In genomic region chrX:70166601-70167590, GRCh38 we compare ENCODE assay signal across 12 cellular contexts. TPM values are rescaled to one million over a fixed set of nuclear protein-coding genes. Genes with fewer than 3 reads are reported as not detected.
A peak's percentile ranks its signal among the peaks of the same experiment; 100 is the strongest.
DNase-seq lines count a peak whose midpoint lies in the region; ATAC-seq and TF ChIP-seq lines count a peak whose summit lies in the region.
"Had no signal": no experiment of that assay in that cellular context is flagged by ENCODE, and none has a peak within 500 bp of the region (broad histone marks: within the 10 kb centered on the region; RNA-seq: fewer than 3 reads in every experiment).

No MANE protein-coding gene starts in this region.

- no peak for ATAC-seq in HG03135 (IDR thresholded peaks at IDR 0.05; ENCODE audit: unreplicated experiment)

- H3K4me1 ChIP-seq in HUES64 (ENCODE audit: insufficient read depth, low read length) (peaks cover 36% of the 10 kb centered on the region), tibial artery (peaks cover 0 to 10% (median 0%) of the 10 kb centered on the region in 4 donors)

- no peaks in the 10 kb centered on the region for H3K9me3 ChIP-seq in HUES64 (ENCODE audit: insufficient read depth, low read depth, low read length)
- no peaks in the 10 kb centered on the region for H3K9me3 ChIP-seq in tibial artery
- H3K9me3 ChIP-seq: thoracic aorta had no signal

- H3K27ac ChIP-seq in HUES64 (ENCODE audit: low read depth, low read length) (peak overlapping the region; percentile 56), tibial artery (no peak overlapping the region)
- H3K27ac ChIP-seq: 22Rv1, thoracic aorta had no signal

- H3K9me3 Mint-ChIP-seq in brain (peaks cover 0 to 2% (median 0%) of the 10 kb centered on the region in 5 experiments), nephron progenitor cell (peaks cover 49% of the 10 kb centered on the region)
- H3K9me3 Mint-ChIP-seq: central memory CD8-positive, alpha-beta T cell had no signal

- 78% methylated on average over 13 of the region's 19 CpGs for WGBS in HUES64

- H3K4me1 Mint-ChIP-seq in brain = peaks cover 30% of the 10 kb centered on the region
- H3K4me1 Mint-ChIP-seq in nephron progenitor cell = peaks cover 21% of the 10 kb centered on the region
- H3K4me1 Mint-ChIP-seq: central memory CD8-positive, alpha-beta T cell had no signal

- H3K36me3 ChIP-seq in HUES64 (ENCODE audit: insufficient read depth, low read length) (peaks cover 26% of the 10 kb centered on the region), tibial artery (peaks cover 0 to 3% (median 0%) of the 10 kb centered on the region in 3 donors)
- H3K36me3 ChIP-seq: thoracic aorta had no signal

- H3K9ac ChIP-seq in HUES64 (ENCODE audit: low read depth, low read length) = no peak overlapping the region

- H3K27me3 ChIP-seq in HUES64 (ENCODE audit: insufficient read depth, low read length) = no peaks in the 10 kb centered on the region
- no peaks in the 10 kb centered on the region for H3K27me3 ChIP-seq in tibial artery

- peak; percentile 7 for DNase-seq in DMS153 (lab: John Stamatoyannopoulos, UW)
- DNase-seq in DMS153 treated with DMSO at 0.1 percent for 48 hours (lab: John Stamatoyannopoulos, UW; ENCODE audit: unreplicated experiment) = no peak
- DNase-seq in nephron progenitor cell = no peak
- no peak for DNase-seq in tibial artery
- DNase-seq in NCI-H2081 (lab: John Stamatoyannopoulos, UW) = no peak
- DNase-seq: kidney glomerular epithelial cell had no signal

- peak overlapping the region in 3 of 5 experiments; percentile 62 to 89 (median 78) for H3K27ac Mint-ChIP-seq in brain
- peak overlapping the region; percentile 64 for H3K27ac Mint-ChIP-seq in nephron progenitor cell

- H3K4me3 ChIP-seq in HUES64 (ENCODE audit: low read length) (no peak overlapping the region), tibial artery (no peak overlapping the region)
- H3K4me3 ChIP-seq: thoracic aorta had no signal

- no peak overlapping the region for H3K4me3 Mint-ChIP-seq in brain
- H3K4me3 Mint-ChIP-seq in nephron progenitor cell = no peak overlapping the region
- H3K4me3 Mint-ChIP-seq: central memory CD8-positive, alpha-beta T cell had no signal

- TF ChIP-seq CTCF in brain (conservative IDR thresholded peaks at IDR 0.05) (no peak), nephron progenitor cell (IDR thresholded peaks at IDR 0.05) (no peak), tibial artery (IDR thresholded peaks at IDR 0.05) (no peak)

- no peaks in the 10 kb centered on the region for H3K27me3 Mint-ChIP-seq in brain
- no peaks in the 10 kb centered on the region for H3K27me3 Mint-ChIP-seq in nephron progenitor cell (ENCODE audit: low read depth, poor library complexity)
- H3K27me3 Mint-ChIP-seq: central memory CD8-positive, alpha-beta T cell had no signal

- intact Hi-C loops in tibial artery (cut with DNase I; ENCODE audit: low total_unique reads) = no loop called here

- H3K36me3 Mint-ChIP-seq in brain (no peaks in the 10 kb centered on the region), nephron progenitor cell (ENCODE audit: low read depth) (peaks cover 26% of the 10 kb centered on the region)

RNA-seq across cellular contexts. Expression of gene DGAT2L6, which starts 10.4 kb away (rescaled TPM):
- polyA plus RNA-seq in HUES64 (2013, experiment 1 of 2) = not detected
- polyA plus RNA-seq in HUES64 (2013, experiment 2 of 2) = not detected
- not detected for polyA plus RNA-seq in brain (ENCODE audit: insufficient read depth, low read depth, low replicate concordance)

RNA-seq across cellular contexts. Expression of gene IGBP1, which starts 33.6 kb away (rescaled TPM):
- 34.6 TPM for polyA plus RNA-seq in HUES64 (2013, experiment 1 of 2)
- polyA plus RNA-seq in HUES64 (2013, experiment 2 of 2) = 41.7 TPM
- 99.4 TPM for polyA plus RNA-seq in brain (ENCODE audit: insufficient read depth, low read depth, low replicate concordance)
